In the genomic region with DNA sequence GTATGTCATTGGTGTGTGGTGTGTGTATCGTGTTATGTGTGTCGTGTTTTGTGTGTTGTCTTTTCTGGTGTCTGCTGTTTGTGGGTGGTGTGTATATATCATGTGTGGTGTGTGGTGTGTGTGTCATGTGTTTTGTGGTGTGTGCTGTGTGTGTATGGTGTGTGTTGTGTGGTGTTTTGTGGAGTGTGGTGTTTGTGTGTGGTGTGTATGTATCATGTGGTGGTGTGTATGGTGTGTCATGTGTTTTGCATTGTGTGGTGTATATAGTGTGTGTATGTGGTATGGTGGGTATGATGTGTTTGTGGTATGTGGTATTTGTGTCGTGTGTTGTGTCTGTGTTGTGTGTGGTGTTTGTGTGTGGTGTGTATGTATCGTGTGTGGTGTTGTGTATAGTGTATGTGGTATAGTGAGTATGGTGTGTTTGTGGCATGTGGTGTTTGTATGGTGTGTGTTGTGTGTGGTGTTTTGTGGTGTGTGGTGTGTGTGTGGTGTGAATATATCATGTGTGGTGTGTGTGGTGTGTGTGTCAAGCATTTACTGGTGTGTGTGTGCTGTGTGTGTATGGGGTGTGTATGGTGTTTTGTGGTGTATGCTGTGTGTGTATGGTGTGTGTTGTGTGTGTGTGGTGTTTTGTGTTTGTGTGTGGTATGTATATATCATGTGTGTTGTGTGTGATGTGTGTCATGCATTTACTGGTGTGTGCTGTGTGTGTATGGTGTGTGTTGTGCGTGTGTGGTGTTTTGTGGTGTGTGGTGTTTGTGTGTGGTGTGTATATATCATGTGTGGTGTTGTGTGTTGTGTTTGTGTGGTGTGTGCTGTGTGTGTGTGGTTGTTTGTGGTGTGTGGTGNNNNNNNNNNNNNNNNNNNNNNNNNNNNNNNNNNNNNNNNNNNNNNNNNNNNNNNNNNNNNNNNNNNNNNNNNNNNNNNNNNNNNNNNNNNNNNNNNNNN, we compare ENCODE assay signal across 1 cellular context.
TF ChIP-seq lines count a peak whose summit lies in the region.

No MANE protein-coding gene starts in this region.

TF ChIP-seq in HepG2, 621 proteins besides CTCF, POLR2A, EP300 and RAD21:
- TF ChIP-seq ZSCAN20 (CRISPR knock-in tag; IDR thresholded peaks at IDR 0.05; ENCODE audit: borderline replicate concordance) (no peak), CHD4 (IDR thresholded peaks at IDR 0.05; ENCODE audit: borderline replicate concordance, low read length) (peak; percentile 57; the same call in 1 of the 2 replicates), TARDBP (CRISPR knock-in tag; IDR thresholded peaks at IDR 0.05) (peak; percentile 45; the same call in 1 of the 2 replicates), PRMT3 (CRISPR knock-in tag; IDR thresholded peaks at IDR 0.05; ENCODE audit: borderline replicate concordance, low read depth) (no peak), ZNF430 (CRISPR knock-in tag; IDR thresholded peaks at IDR 0.05) (no peak), NFIB (CRISPR knock-in tag; IDR thresholded peaks at IDR 0.05; ENCODE audit: borderline replicate concordance) (no peak), ZNF337 (CRISPR knock-in tag; IDR thresholded peaks at IDR 0.05; ENCODE audit: borderline replicate concordance, low read depth) (no peak), POLR2AphosphoS2 (IDR thresholded peaks at IDR 0.05; ENCODE audit: low read depth, low read length) (0 out of 2 replicates have a peak, but pooled peaks have one; percentile 8), ATF7 (IDR thresholded peaks at IDR 0.05) (0 out of 2 replicates have a peak, but pooled peaks have one; percentile 1), ATF7 (CRISPR knock-in tag; IDR thresholded peaks at IDR 0.05) (no peak)
- TF ChIP-seq, protein P1, sequence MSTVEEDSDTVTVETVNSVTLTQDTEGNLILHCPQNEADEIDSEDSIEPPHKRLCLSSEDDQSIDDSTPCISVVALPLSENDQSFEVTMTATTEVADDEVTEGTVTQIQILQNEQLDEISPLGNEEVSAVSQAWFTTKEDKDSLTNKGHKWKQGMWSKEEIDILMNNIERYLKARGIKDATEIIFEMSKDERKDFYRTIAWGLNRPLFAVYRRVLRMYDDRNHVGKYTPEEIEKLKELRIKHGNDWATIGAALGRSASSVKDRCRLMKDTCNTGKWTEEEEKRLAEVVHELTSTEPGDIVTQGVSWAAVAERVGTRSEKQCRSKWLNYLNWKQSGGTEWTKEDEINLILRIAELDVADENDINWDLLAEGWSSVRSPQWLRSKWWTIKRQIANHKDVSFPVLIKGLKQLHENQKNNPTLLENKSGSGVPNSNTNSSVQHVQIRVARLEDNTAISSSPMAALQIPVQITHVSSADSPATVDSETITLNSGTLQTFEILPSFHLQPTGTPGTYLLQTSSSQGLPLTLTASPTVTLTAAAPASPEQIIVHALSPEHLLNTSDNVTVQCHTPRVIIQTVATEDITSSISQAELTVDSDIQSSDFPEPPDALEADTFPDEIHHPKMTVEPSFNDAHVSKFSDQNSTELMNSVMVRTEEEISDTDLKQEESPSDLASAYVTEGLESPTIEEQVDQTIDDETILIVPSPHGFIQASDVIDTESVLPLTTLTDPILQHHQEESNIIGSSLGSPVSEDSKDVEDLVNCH (CRISPR knock-in tag; IDR thresholded peaks at IDR 0.05): no peak
- TF ChIP-seq, protein P2, sequence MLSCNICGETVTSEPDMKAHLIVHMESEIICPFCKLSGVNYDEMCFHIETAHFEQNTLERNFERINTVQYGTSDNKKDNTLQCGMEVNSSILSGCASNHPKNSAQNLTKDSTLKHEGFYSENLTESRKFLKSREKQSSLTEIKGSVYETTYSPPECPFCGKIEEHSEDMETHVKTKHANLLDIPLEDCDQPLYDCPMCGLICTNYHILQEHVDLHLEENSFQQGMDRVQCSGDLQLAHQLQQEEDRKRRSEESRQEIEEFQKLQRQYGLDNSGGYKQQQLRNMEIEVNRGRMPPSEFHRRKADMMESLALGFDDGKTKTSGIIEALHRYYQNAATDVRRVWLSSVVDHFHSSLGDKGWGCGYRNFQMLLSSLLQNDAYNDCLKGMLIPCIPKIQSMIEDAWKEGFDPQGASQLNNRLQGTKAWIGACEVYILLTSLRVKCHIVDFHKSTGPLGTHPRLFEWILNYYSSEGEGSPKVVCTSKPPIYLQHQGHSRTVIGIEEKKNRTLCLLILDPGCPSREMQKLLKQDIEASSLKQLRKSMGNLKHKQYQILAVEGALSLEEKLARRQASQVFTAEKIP (CRISPR knock-in tag; IDR thresholded peaks at IDR 0.05; ENCODE audit: borderline replicate concordance): no peak
- TF ChIP-seq, protein P3, sequence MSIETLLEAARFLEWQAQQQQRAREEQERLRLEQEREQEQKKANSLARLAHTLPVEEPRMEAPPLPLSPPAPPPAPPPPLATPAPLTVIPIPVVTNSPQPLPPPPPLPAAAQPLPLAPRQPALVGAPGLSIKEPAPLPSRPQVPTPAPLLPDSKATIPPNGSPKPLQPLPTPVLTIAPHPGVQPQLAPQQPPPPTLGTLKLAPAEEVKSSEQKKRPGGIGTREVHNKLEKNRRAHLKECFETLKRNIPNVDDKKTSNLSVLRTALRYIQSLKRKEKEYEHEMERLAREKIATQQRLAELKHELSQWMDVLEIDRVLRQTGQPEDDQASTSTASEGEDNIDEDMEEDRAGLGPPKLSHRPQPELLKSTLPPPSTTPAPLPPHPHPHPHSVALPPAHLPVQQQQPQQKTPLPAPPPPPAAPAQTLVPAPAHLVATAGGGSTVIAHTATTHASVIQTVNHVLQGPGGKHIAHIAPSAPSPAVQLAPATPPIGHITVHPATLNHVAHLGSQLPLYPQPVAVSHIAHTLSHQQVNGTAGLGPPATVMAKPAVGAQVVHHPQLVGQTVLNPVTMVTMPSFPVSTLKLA (IDR thresholded peaks at IDR 0.05): peak; percentile 39; the same call in 1 of the 2 replicates
- TF ChIP-seq, protein P4, sequence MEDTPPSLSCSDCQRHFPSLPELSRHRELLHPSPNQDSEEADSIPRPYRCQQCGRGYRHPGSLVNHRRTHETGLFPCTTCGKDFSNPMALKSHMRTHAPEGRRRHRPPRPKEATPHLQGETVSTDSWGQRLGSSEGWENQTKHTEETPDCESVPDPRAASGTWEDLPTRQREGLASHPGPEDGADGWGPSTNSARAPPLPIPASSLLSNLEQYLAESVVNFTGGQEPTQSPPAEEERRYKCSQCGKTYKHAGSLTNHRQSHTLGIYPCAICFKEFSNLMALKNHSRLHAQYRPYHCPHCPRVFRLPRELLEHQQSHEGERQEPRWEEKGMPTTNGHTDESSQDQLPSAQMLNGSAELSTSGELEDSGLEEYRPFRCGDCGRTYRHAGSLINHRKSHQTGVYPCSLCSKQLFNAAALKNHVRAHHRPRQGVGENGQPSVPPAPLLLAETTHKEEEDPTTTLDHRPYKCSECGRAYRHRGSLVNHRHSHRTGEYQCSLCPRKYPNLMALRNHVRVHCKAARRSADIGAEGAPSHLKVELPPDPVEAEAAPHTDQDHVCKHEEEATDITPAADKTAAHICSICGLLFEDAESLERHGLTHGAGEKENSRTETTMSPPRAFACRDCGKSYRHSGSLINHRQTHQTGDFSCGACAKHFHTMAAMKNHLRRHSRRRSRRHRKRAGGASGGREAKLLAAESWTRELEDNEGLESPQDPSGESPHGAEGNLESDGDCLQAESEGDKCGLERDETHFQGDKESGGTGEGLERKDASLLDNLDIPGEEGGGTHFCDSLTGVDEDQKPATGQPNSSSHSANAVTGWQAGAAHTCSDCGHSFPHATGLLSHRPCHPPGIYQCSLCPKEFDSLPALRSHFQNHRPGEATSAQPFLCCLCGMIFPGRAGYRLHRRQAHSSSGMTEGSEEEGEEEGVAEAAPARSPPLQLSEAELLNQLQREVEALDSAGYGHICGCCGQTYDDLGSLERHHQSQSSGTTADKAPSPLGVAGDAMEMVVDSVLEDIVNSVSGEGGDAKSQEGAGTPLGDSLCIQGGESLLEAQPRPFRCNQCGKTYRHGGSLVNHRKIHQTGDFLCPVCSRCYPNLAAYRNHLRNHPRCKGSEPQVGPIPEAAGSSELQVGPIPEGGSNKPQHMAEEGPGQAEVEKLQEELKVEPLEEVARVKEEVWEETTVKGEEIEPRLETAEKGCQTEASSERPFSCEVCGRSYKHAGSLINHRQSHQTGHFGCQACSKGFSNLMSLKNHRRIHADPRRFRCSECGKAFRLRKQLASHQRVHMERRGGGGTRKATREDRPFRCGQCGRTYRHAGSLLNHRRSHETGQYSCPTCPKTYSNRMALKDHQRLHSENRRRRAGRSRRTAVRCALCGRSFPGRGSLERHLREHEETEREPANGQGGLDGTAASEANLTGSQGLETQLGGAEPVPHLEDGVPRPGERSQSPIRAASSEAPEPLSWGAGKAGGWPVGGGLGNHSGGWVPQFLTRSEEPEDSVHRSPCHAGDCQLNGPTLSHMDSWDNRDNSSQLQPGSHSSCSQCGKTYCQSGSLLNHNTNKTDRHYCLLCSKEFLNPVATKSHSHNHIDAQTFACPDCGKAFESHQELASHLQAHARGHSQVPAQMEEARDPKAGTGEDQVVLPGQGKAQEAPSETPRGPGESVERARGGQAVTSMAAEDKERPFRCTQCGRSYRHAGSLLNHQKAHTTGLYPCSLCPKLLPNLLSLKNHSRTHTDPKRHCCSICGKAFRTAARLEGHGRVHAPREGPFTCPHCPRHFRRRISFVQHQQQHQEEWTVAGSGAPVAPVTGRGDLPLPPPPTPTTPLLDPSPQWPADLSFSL (CRISPR knock-in tag; IDR thresholded peaks at IDR 0.05): peak; percentile 87
